16 cellular contexts compared by ENCODE assay signal in genomic region chr14:38073641-38074040, GRCh38.
A peak's percentile ranks its signal among the peaks of the same experiment; 100 is the strongest.
DNase-seq lines count a peak whose midpoint lies in the region; TF ChIP-seq lines count a peak whose summit lies in the region.
"Had no signal": no experiment of that assay in that cellular context is flagged by ENCODE, and none has a peak within 500 bp of the region (broad histone marks: within the 10 kb centered on the region; RNA-seq: fewer than 3 reads in every experiment).

No MANE protein-coding gene starts in this region.

- no peak overlapping the region for H4K91ac ChIP-seq in H9 (ENCODE audit: insufficient read length, low read depth, low read length)

- no peak overlapping the region for H4K8ac ChIP-seq in H9 (replicated peaks; ENCODE audit: insufficient read length, low read depth, low read length)

- intact Hi-C loops in CD4-positive, alpha-beta memory T cell (cut with micrococcal nuclease), result loop anchor here (1.0 to 10.0 kb wide), 4 partner anchors 8 to 1361 kb away; partner anchors contain the start of genes FBXO33 and GEMIN2

- H2BK20ac ChIP-seq in H9 (ENCODE audit: low read depth, low read length, poor library complexity, severe bottlenecking), result no peak overlapping the region

- no peak overlapping the region for H2AK5ac ChIP-seq in H9 (ENCODE audit: insufficient read length, low read length)

- peak overlapping the region in 1 of 2 donors; percentile 35 for H3K4me3 ChIP-seq in CD4-positive, alpha-beta memory T cell (ENCODE audit: low read length in 2 of 2)
- H3K4me3 ChIP-seq: stomach had no signal

- H2BK12ac ChIP-seq in H9 (ENCODE audit: insufficient read length, low read depth, low read length), result no peak overlapping the region

- peak overlapping the region in 6 of 8 donors; percentile 35 to 81 (median 73) for H3K4me3 Mint-ChIP-seq in CD4-positive, alpha-beta memory T cell
- H3K4me3 Mint-ChIP-seq in T-helper 2 cell treated with Interferon-gamma antibody and Interleukin-4, amounts not matched to agents 5 μg/mL and 100 μg/mL, for 36 hours, result peak overlapping the region; percentile 44
- no peak overlapping the region for H3K4me3 Mint-ChIP-seq in H9

- no peak overlapping the region for H3K9ac ChIP-seq in H9 (ENCODE audit: extremely low read depth, insufficient read length, low read length)

- H3K9me3 Mint-ChIP-seq in CD4-positive, alpha-beta memory T cell, result peaks cover 0 to 8% (median 3%) of the 10 kb centered on the region in 8 donors
- H3K9me3 Mint-ChIP-seq in T-helper 2 cell treated with Interferon-gamma antibody and Interleukin-4, amounts not matched to agents 5 μg/mL and 100 μg/mL, for 36 hours, result peaks cover 6% of the 10 kb centered on the region
- peaks cover 2 to 9% of the 10 kb centered on the region in 2 experiments; a peak in 3 of 5 replicates for H3K9me3 Mint-ChIP-seq in H9

- H3K23me2 ChIP-seq in H9 (ENCODE audit: insufficient read length, low read depth, low read length, poor library complexity, severe bottlenecking), result no peaks in the 10 kb centered on the region

- CTCF ChIA-PET in CD4-positive, alpha-beta memory T cell (lab: Charles Lee; ENCODE audit: partially characterized antibody), result no interaction called here

- no peak overlapping the region for H2BK120ac ChIP-seq in H9 (ENCODE audit: low read depth, low read length, poor library complexity, severe bottlenecking)

- no CpG with 5 or more reads among the region's 4 CpGs for WGBS in H9 (ENCODE audit: extremely low coverage, insufficient read length, low lambda C conversion rate)

- no peak overlapping the region for H3K4ac ChIP-seq in H9 (ENCODE audit: low read depth, low read length)

- POLR2A ChIA-PET in CD4-positive, alpha-beta memory T cell (lab: Charles Lee; ENCODE audit: partially characterized antibody), result interaction anchor here (0.6 to 1.5 kb wide), 2 partner anchors 39 to 57 kb away, joined by 3 read pairs; no protein-coding TSS in a partner anchor

- no peak overlapping the region for H3K27ac ChIP-seq in CD4-positive, alpha-beta memory T cell (ENCODE audit: low read depth, low read length)
- no peak overlapping the region for H3K27ac ChIP-seq in H9 (ENCODE audit: insufficient read length, low read depth, low read length)
- H3K27ac ChIP-seq: C4-2B, stomach had no signal

- H3K36me3 Mint-ChIP-seq in CD4-positive, alpha-beta memory T cell, result peaks cover 0 to 5% of the 10 kb centered on the region in 2 donors
- no peaks in the 10 kb centered on the region for H3K36me3 Mint-ChIP-seq in T-helper 2 cell treated with Interferon-gamma antibody and Interleukin-4, amounts not matched to agents 5 μg/mL and 100 μg/mL, for 36 hours (ENCODE audit: low read depth)
- H3K36me3 Mint-ChIP-seq in H9 (ENCODE audit: insufficient read depth in 1 of 3, low read depth in 3 of 3), result peaks cover 0 to 3% (median 0%) of the 10 kb centered on the region in 3 experiments; a peak in 2 of 7 replicates

- peak overlapping the region; percentile 89 to 95 (median 93) for H3K27ac Mint-ChIP-seq in CD4-positive, alpha-beta memory T cell
- H3K27ac Mint-ChIP-seq in T-helper 2 cell treated with Interferon-gamma antibody and Interleukin-4, amounts not matched to agents 5 μg/mL and 100 μg/mL, for 36 hours, result no peak overlapping the region
- no peak overlapping the region for H3K27ac Mint-ChIP-seq in H9
- H3K27ac Mint-ChIP-seq: activated CD4-positive, alpha-beta T cell treated with anti-CD3 and anti-CD28 coated beads, Interleukin-2, amount 10 ng/mL, durations not matched to agents 24 days and 14 days; T-helper 1 cell treated with Interleukin-12 subunit alpha and Interleukin-12 subunit beta and Interleukin-4 antibody, amounts not matched to agents 30 μg/mL and 1 μg/mL, for 36 hours had no signal

- H4K20me1 ChIP-seq in H9 (ENCODE audit: control insufficient read depth, insufficient read depth, insufficient read length), result no peaks in the 10 kb centered on the region

- peaks cover 57 to 89% (median 70%) of the 10 kb centered on the region in 4 donors for H3K4me1 Mint-ChIP-seq in CD4-positive, alpha-beta memory T cell
- peaks cover 36% of the 10 kb centered on the region for H3K4me1 Mint-ChIP-seq in T-helper 2 cell treated with Interferon-gamma antibody and Interleukin-4, amounts not matched to agents 5 μg/mL and 100 μg/mL, for 36 hours (ENCODE audit: low read depth)
- peaks cover 9 to 12% of the 10 kb centered on the region in 2 experiments for H3K4me1 Mint-ChIP-seq in H9

- no peaks in the 10 kb centered on the region for H3K79me2 ChIP-seq in H9 (ENCODE audit: insufficient read depth, low read length)

- no peak overlapping the region for H3T11ph ChIP-seq in H9 (ENCODE audit: low read length)

- no peaks in the 10 kb centered on the region for H3K9me3 ChIP-seq in CD4-positive, alpha-beta memory T cell (ENCODE audit: control insufficient read depth in 1 of 2, low read length in 2 of 2)
- no peaks in the 10 kb centered on the region for H3K9me3 ChIP-seq in H9 (ENCODE audit: control insufficient read depth, low read depth, low read length)

- H2AFZ ChIP-seq in H9 (ENCODE audit: low read length), result no peak overlapping the region

- H3K4me1 ChIP-seq in CD4-positive, alpha-beta memory T cell (ENCODE audit: insufficient read depth, low read length), result peaks cover 86% of the 10 kb centered on the region
- H3K4me1 ChIP-seq in H9 (ENCODE audit: insufficient read depth, low read length), result no peaks in the 10 kb centered on the region; the same call in 1 of the 2 replicates

- H3K23ac ChIP-seq in H9 (ENCODE audit: insufficient read length, low read depth, low read length), result no peak overlapping the region

- no peak overlapping the region for H3K14ac ChIP-seq in H9 (ENCODE audit: insufficient read depth, low read length)

- no peaks in the 10 kb centered on the region for H3K79me1 ChIP-seq in H9 (ENCODE audit: insufficient read depth, low read depth, low read length, poor library complexity, severe bottlenecking)

- H2BK15ac ChIP-seq in H9 (ENCODE audit: low read depth, low read length), result no peak overlapping the region

- H3K27me3 Mint-ChIP-seq in CD4-positive, alpha-beta memory T cell, result no peaks in the 10 kb centered on the region
- H3K27me3 Mint-ChIP-seq in T-helper 2 cell treated with Interferon-gamma antibody and Interleukin-4, amounts not matched to agents 5 μg/mL and 100 μg/mL, for 36 hours (ENCODE audit: low read depth), result peaks cover 3% of the 10 kb centered on the region
- no peaks in the 10 kb centered on the region for H3K27me3 Mint-ChIP-seq in H9 (ENCODE audit: low read depth)
- H3K27me3 Mint-ChIP-seq: activated CD4-positive, alpha-beta T cell treated with anti-CD3 and anti-CD28 coated beads, Interleukin-2, amount 10 ng/mL, durations not matched to agents 24 days and 14 days had no signal

- no peak overlapping the region for H4K5ac ChIP-seq in H9 (ENCODE audit: insufficient read length, low read depth, low read length)

- no peak overlapping the region for H3K4me2 ChIP-seq in H9 (ENCODE audit: insufficient read depth, insufficient read length, low read length)

- no peaks in the 10 kb centered on the region for H3K27me3 ChIP-seq in CD4-positive, alpha-beta memory T cell (ENCODE audit: insufficient read depth, low read length)
- H3K27me3 ChIP-seq in H9 (ENCODE audit: insufficient read depth, low read length), result no peaks in the 10 kb centered on the region
- H3K27me3 ChIP-seq: stomach had no signal

- no peak overlapping the region for H3K56ac ChIP-seq in H9 (ENCODE audit: insufficient read length, low read depth, low read length)

- peak in 4 of 5 donors; percentile 30 to 48 (median 34) for DNase-seq in CD4-positive, alpha-beta memory T cell
- peak; percentile 23 for DNase-seq in H4 (ENCODE audit: low spot score)
- DNase-seq in T-helper 2 cell treated with Interferon-gamma antibody and Interleukin-4, amounts not matched to agents 5 μg/mL and 100 μg/mL, for 36 hours (ENCODE audit: low spot score), result no peak
- DNase-seq in kidney glomerular epithelial cell (lab: John Stamatoyannopoulos, UW), result peak; percentile 43
- no peak for DNase-seq in H9
- DNase-seq in SIG-M5 (lab: John Stamatoyannopoulos, UW), result no peak
- no peak for DNase-seq in NCI-H1436 treated with DMSO at 0.1 percent for 48 hours (lab: John Stamatoyannopoulos, UW)
- DNase-seq in iPS-NIHi11 (ENCODE audit: low spot score), result no peak
- DNase-seq: activated naive CD4-positive, alpha-beta T cell treated with Interleukin-2 at 50 U/mL for 16 hours; GDM1; head of caudate nucleus; RPMI8226; stomach had no signal

- no peak for TF ChIP-seq CTCF in H9 (conservative IDR thresholded peaks at IDR 0.05)

- no peak overlapping the region for H2BK5ac ChIP-seq in H9 (ENCODE audit: insufficient read length, low read length)

- H3K36me3 ChIP-seq in CD4-positive, alpha-beta memory T cell (ENCODE audit: insufficient read depth, low read length), result no peaks in the 10 kb centered on the region
- H3K36me3 ChIP-seq: stomach had no signal

- no peak overlapping the region for H3K18ac ChIP-seq in H9 (ENCODE audit: insufficient read length, low read depth, low read length)

Comparison
In these comparisons a context has a peak if more than half of its experiments do, and no peak if none do; other contexts are left out.
1. DNase-seq: peak in CD4-positive, alpha-beta memory T cell (4 of 5), H4 (single experiment) and kidney glomerular epithelial cell (single experiment); none in T-helper 2 cell treated with Interferon-gamma antibody and Interleukin-4, amounts not matched to agents 5 μg/mL and 100 μg/mL, for 36 hours (single experiment), H9 (single experiment), SIG-M5 (single experiment), NCI-H1436 treated with DMSO at 0.1 percent for 48 hours (single experiment) and iPS-NIHi11 (single experiment).
2. H3K27ac Mint-ChIP-seq: peak in CD4-positive, alpha-beta memory T cell (7 of 7); none in T-helper 2 cell treated with Interferon-gamma antibody and Interleukin-4, amounts not matched to agents 5 μg/mL and 100 μg/mL, for 36 hours (single experiment) and H9 (0 of 3).
3. H3K4me3 Mint-ChIP-seq: peak in CD4-positive, alpha-beta memory T cell (6 of 8) and T-helper 2 cell treated with Interferon-gamma antibody and Interleukin-4, amounts not matched to agents 5 μg/mL and 100 μg/mL, for 36 hours (single experiment); none in H9 (0 of 2).